9 cellular contexts compared by ENCODE assay signal in genomic region chr16:56848955-56849689, GRCh38. TPM values are rescaled to one million over a fixed set of nuclear protein-coding genes. Genes with fewer than 3 reads are reported as not detected.
DNase-seq lines count a peak whose midpoint lies in the region; ATAC-seq, FAIRE-seq and TF ChIP-seq lines count a peak whose summit lies in the region.
"Had no signal": no experiment of that assay in that cellular context is flagged by ENCODE, and none has a peak within 500 bp of the region (broad histone marks: within the 10 kb centered on the region; RNA-seq: fewer than 3 reads in every experiment).

No MANE protein-coding gene starts in this region.

- TF ChIP-seq CTCF in A673 (conservative IDR thresholded peaks at IDR 0.05; ENCODE audit: low read depth, low read length), result no peak
- no peak for TF ChIP-seq CTCF in GM12878 (IDR thresholded peaks at IDR 0.05 in 2 of 3, conservative IDR thresholded peaks at IDR 0.05 in 1 of 3; ENCODE audit: control insufficient read depth in 2 of 3, extremely low read depth in 1 of 3, insufficient read depth in 1 of 3, low read depth in 3 of 3, low read length in 3 of 3)
- no peak for TF ChIP-seq CTCF in lower lobe of right lung (IDR thresholded peaks at IDR 0.05)

- H3K27ac ChIP-seq in A673 (ENCODE audit: low read depth, low read length, poor library complexity, severe bottlenecking) (peak overlapping the region; percentile 33), GM12878 (ENCODE audit: control insufficient read depth, insufficient read depth) (no peak overlapping the region), lower lobe of right lung (peak overlapping the region; percentile 59)

- no peak overlapping the region for H3K27ac Mint-ChIP-seq in activated CD8-positive, alpha-beta T cell treated with anti-CD3 and anti-CD28 coated beads, Interleukin-2, amount 10 ng/mL, durations not matched to agents 7 days and 5 days

- H3K79me2 ChIP-seq in GM12878 (ENCODE audit: control insufficient read depth, insufficient read depth, low read length), result no peaks in the 10 kb centered on the region

- CTCF ChIA-PET in A673 (lab: Charles Lee) (no interaction called here), GM12878 (lab: Yijun Ruan, JAX) (interaction anchor here (1.0 to 1.9 kb wide), 4 partner anchors 11 to 132 kb away, joined by 3 to 4 read pairs (median 4); no protein-coding TSS in a partner anchor)
- CTCF ChIA-PET in activated CD8-positive, alpha-beta T cell treated with anti-CD3 and anti-CD28 coated beads, Interleukin-2, amount 10 ng/mL, durations not matched to agents 7 days and 5 days (lab: Charles Lee), result interaction anchor here (0.7 to 11.8 kb wide), 7 partner anchors 8 to 120 kb away, joined by 3 to 96 read pairs (median 3); partner anchors contain the start of gene SLC12A3

- BruUV-seq in A673 (replicated peaks; lab: Mats Ljungman, UMichigan) (no TSS peak), GM12878 (replicated peaks; lab: Mats Ljungman, UMichigan) (no TSS peak)

- POLR2A ChIA-PET in A673 (lab: Charles Lee; ENCODE audit: low non-redundant PET) (no interaction called here), GM12878 (lab: Charles Lee) (interaction anchor here (0.6 kb wide), 1 partner anchor 18 kb away, joined by 3 read pairs; no protein-coding TSS in a partner anchor)
- POLR2A ChIA-PET in activated CD8-positive, alpha-beta T cell treated with anti-CD3 and anti-CD28 coated beads, Interleukin-2, amount 10 ng/mL, durations not matched to agents 7 days and 5 days (lab: Charles Lee), result no interaction called here

- H3K36me3 ChIP-seq in A673 (ENCODE audit: insufficient read depth, low read length, poor library complexity, severe bottlenecking), result peaks cover 3% of the 10 kb centered on the region
- no peaks in the 10 kb centered on the region for H3K36me3 ChIP-seq in GM12878 (ENCODE audit: control insufficient read depth in 2 of 2, insufficient read depth in 2 of 2, low read length in 1 of 2)
- H3K36me3 ChIP-seq in lower lobe of right lung, result peaks cover 10% of the 10 kb centered on the region

- no peak overlapping the region for H2AFZ ChIP-seq in GM12878 (ENCODE audit: control insufficient read depth, low read depth, low read length)

- intact Hi-C loops in A673 (cut with micrococcal nuclease; ENCODE audit: unreplicated experiment), result no loop called here
- intact Hi-C loops in GM12878 (cut with micrococcal nuclease; ENCODE audit: unreplicated experiment), result no loop called here
- intact Hi-C loops in lower lobe of right lung (cut with DNase I), result no loop called here

- no peak for TF ChIP-seq POLR2A in GM12878 (IDR thresholded peaks at IDR 0.05; ENCODE audit: low read depth, low read length)

- H3K36me3 Mint-ChIP-seq in activated CD8-positive, alpha-beta T cell treated with anti-CD3 and anti-CD28 coated beads, Interleukin-2, amount 10 ng/mL, durations not matched to agents 7 days and 5 days (ENCODE audit: low read depth), result peaks cover 28% of the 10 kb centered on the region

- H3K4me2 ChIP-seq in GM12878 (ENCODE audit: control insufficient read depth, insufficient read depth), result no peak overlapping the region

- no peak for ATAC-seq in GM12878
- peak; percentile 19 to 72 for ATAC-seq in lower lobe of right lung
- no peak for ATAC-seq in activated CD8-positive, alpha-beta T cell treated with anti-CD3 and anti-CD28 coated beads, Interleukin-2, amount 10 ng/mL, durations not matched to agents 7 days and 5 days
- no peak for ATAC-seq in GM18868 (IDR thresholded peaks at IDR 0.05; ENCODE audit: unreplicated experiment)

- RAD21 ChIA-PET in GM12878 (lab: Charles Lee; ENCODE audit: unreplicated experiment), result interaction anchor here (1.6 kb wide), 1 partner anchor 116 kb away, joined by 4 read pairs; no protein-coding TSS in a partner anchor

- TF ChIP-seq RAD21 in GM12878 (IDR thresholded peaks at IDR 0.05; ENCODE audit: insufficient read depth, low read depth, low read length), result no peak

- SMC1A ChIA-PET in GM12878 (lab: Charles Lee; ENCODE audit: uncharacterized antibody, unreplicated experiment), result interaction anchor here (0.8 to 1.6 kb wide), 5 partner anchors 10 to 102 kb away, joined by 3 to 4 read pairs (median 4); no protein-coding TSS in a partner anchor

- H3K27me3 ChIP-seq in A673 (replicated peaks; ENCODE audit: insufficient read depth, low read depth, low read length, poor library complexity) (no peaks in the 10 kb centered on the region), GM12878 (replicated peaks in 1 of 2; ENCODE audit: control insufficient read depth in 2 of 2, insufficient read depth in 2 of 2, low read length in 1 of 2) (no peaks in the 10 kb centered on the region), lower lobe of right lung (ENCODE audit: low read depth) (no peaks in the 10 kb centered on the region)

- no peak overlapping the region for H3K9ac ChIP-seq in GM12878 (ENCODE audit: control insufficient read depth, insufficient read depth, low read length)

- TF ChIP-seq EP300 in GM12878 (IDR thresholded peaks at IDR 0.05; ENCODE audit: borderline replicate concordance in 1 of 2, control insufficient read depth in 1 of 2, low read depth in 2 of 2, low read length in 2 of 2), result no peak

- H3K4me1 ChIP-seq in A673 (ENCODE audit: insufficient read depth, low read length, poor library complexity, severe bottlenecking), result peaks cover 24% of the 10 kb centered on the region
- H3K4me1 ChIP-seq in GM12878 (ENCODE audit: control insufficient read depth, insufficient read depth, low read length), result peaks cover 9% of the 10 kb centered on the region; the same call in 1 of the 2 replicates
- H3K4me1 ChIP-seq in lower lobe of right lung, result peaks cover 34% of the 10 kb centered on the region

- H3K27me3 Mint-ChIP-seq in activated CD8-positive, alpha-beta T cell treated with anti-CD3 and anti-CD28 coated beads, Interleukin-2, amount 10 ng/mL, durations not matched to agents 7 days and 5 days (ENCODE audit: low read depth), result no peaks in the 10 kb centered on the region

- DNase-seq in A673 (ENCODE audit: low spot score) (peak; percentile 69), HT1080 (ENCODE audit: low read depth) (peak; percentile 85), GM12878 (ENCODE audit: low read depth, low spot score) (no peak), lower lobe of right lung (no peak), HTR-8/SVneo (ENCODE audit: insufficient read length, low spot score) (no peak)
- DNase-seq in activated CD8-positive, alpha-beta T cell treated with anti-CD3 and anti-CD28 coated beads, Interleukin-2, amount 10 ng/mL, durations not matched to agents 7 days and 5 days, result no peak
- DNase-seq in activated CD4-positive, alpha-beta T cell treated with anti-CD3 and anti-CD28 coated beads for 48 hours, result no peak
- DNase-seq: NCI-H146 had no signal

- FAIRE-seq in GM12878 (lab: Jason Lieb, UNC) (no peak), HTR-8/SVneo (lab: Jason Lieb, UNC) (no peak)

- no peak overlapping the region for H3K4me3 Mint-ChIP-seq in activated CD8-positive, alpha-beta T cell treated with anti-CD3 and anti-CD28 coated beads, Interleukin-2, amount 10 ng/mL, durations not matched to agents 7 days and 5 days

- H3K4me3 ChIP-seq in A673 (ENCODE audit: low read depth, low read length, poor library complexity, severe bottlenecking) (no peak overlapping the region), GM12878 (no peak overlapping the region), lower lobe of right lung (no peak overlapping the region)

- in situ Hi-C loops in GM12878 (cut with MboI), result no loop called here

- peaks cover 45% of the 10 kb centered on the region for H3K4me1 Mint-ChIP-seq in activated CD8-positive, alpha-beta T cell treated with anti-CD3 and anti-CD28 coated beads, Interleukin-2, amount 10 ng/mL, durations not matched to agents 7 days and 5 days (ENCODE audit: low read depth)

- H4K20me1 ChIP-seq in GM12878 (ENCODE audit: control insufficient read depth, insufficient read depth), result no peaks in the 10 kb centered on the region

- H3K9me3 Mint-ChIP-seq in activated CD8-positive, alpha-beta T cell treated with anti-CD3 and anti-CD28 coated beads, Interleukin-2, amount 10 ng/mL, durations not matched to agents 7 days and 5 days (ENCODE audit: insufficient read depth), result peaks cover 3% of the 10 kb centered on the region

- H3K9me3 ChIP-seq in A673 (ENCODE audit: low read depth, low read length, poor library complexity, severe bottlenecking) (no peaks in the 10 kb centered on the region), GM12878 (replicated peaks; ENCODE audit: control insufficient read depth, insufficient read depth, low read length) (no peaks in the 10 kb centered on the region), lower lobe of right lung (no peaks in the 10 kb centered on the region)

- WGBS in GM12878 (ENCODE audit: insufficient coverage, insufficient replicate concordance, low lambda C conversion rate, missing lambda C conversion rate), result 87% methylated on average over 7 of the region's 7 CpGs

TF ChIP-seq in GM12878, 131 proteins besides CTCF, POLR2A, EP300 and RAD21:
- TF ChIP-seq YY1 (IDR thresholded peaks at IDR 0.05; ENCODE audit: low read depth, low read length), result no peak
- 0 out of 2 replicates have a peak, but pooled peaks have one; percentile 5 for TF ChIP-seq SPI1 (IDR thresholded peaks at IDR 0.05; ENCODE audit: borderline replicate concordance, insufficient read depth, low read depth, low read length)

RNA-seq across cellular contexts. Expression of gene SLC12A3, which starts 15.9 kb away (rescaled TPM):
- total RNA-seq in A673 (2021) (not detected in 2 replicates), GM12878 (2014; rRNA removed) (3.4 and 4.0 TPM in 2 replicates), GM12878 (2014; rRNA removed; fragmentation: Illumina TruSeq; extraction: Trizol) (2.8 and 3.5 TPM in 2 replicates), GM12878 (2021) (4.8 and 5.2 TPM in 2 replicates), lower lobe of right lung (not detected)
- total RNA-seq in HT1080 (2014; rRNA removed; shearing (Covaris generic)), result not detected in 2 replicates
- polyA plus RNA-seq in HT1080 (2015; cell fraction: cytosol; rRNA removed), result not detected in 2 replicates
- polyA plus RNA-seq in HT1080 (2015; cell fraction: nucleus; rRNA removed), result not detected in 2 replicates
- 0.98 and 2.1 TPM in 2 replicates for total RNA-seq in GM12878 (2013; cell fraction: nucleolus; rRNA removed)
- 0.21 TPM for polyA plus RNA-seq in GM12878 (2011; ENCODE audit: low read depth)
- polyA plus RNA-seq in GM12878 (2011; rRNA removed) (0.05 and 0.16 TPM in 2 replicates), GM12878 (2014; fragmentation: Illumina TruSeq; extraction: Trizol) (4.9 and 5.9 TPM in 2 replicates), GM12878 (2014; fragmentation: Nextera tagmentation; extraction: Ambion mirVana) (1 to 10 TPM in 1 of 2 experiments, under 1 TPM in 1; 0.95 to 1.0 TPM), GM12878 (2014; rRNA removed) (5.1 and 6.3 TPM in 2 replicates), GM12878 (2016; fragmentation: Nextera tagmentation; extraction: Ambion mirVana) (1 to 10 TPM; 2.8 TPM)
- polyA plus RNA-seq in GM12878 (2011; cell fraction: cytosol; rRNA removed), result 0.10 and 0.16 TPM in 2 replicates
- 0.13 and 0.35 TPM in 2 replicates for polyA plus RNA-seq in GM12878 (2011; cell fraction: nucleus; rRNA removed)
- polyA plus RNA-seq in GM12878 (2012), result 0.38 and 0.55 TPM in 2 replicates
- 0.21 and 0.22 TPM in 2 replicates for polyA minus RNA-seq in GM12878 (2011; rRNA and poly(A)+ RNA removed)
- polyA minus RNA-seq in GM12878 (2011; cell fraction: cytosol; rRNA and poly(A)+ RNA removed), result 1.0 and 2.3 TPM in 2 replicates
- 0.29 TPM in 1 of 2 replicates, not detected in the other for polyA minus RNA-seq in GM12878 (2011; cell fraction: nucleus; rRNA and poly(A)+ RNA removed)
- total RNA-seq in activated CD8-positive, alpha-beta T cell treated with anti-CD3 and anti-CD28 coated beads, Interleukin-2, amount 10 ng/mL, durations not matched to agents 7 days and 5 days, result not detected

Comparison
In these comparisons a context has a peak if more than half of its experiments do, and no peak if none do; other contexts are left out.
1. DNase-seq: peak in A673 (single experiment) and HT1080 (single experiment); none in GM12878 (single experiment), lower lobe of right lung (single experiment), activated CD8-positive, alpha-beta T cell treated with anti-CD3 and anti-CD28 coated beads, Interleukin-2, amount 10 ng/mL, durations not matched to agents 7 days and 5 days (single experiment), HTR-8/SVneo (single experiment) and activated CD4-positive, alpha-beta T cell treated with anti-CD3 and anti-CD28 coated beads for 48 hours (single experiment).
2. ATAC-seq: peak in lower lobe of right lung (2 of 2); none in GM12878 (single experiment), activated CD8-positive, alpha-beta T cell treated with anti-CD3 and anti-CD28 coated beads, Interleukin-2, amount 10 ng/mL, durations not matched to agents 7 days and 5 days (single experiment) and GM18868 (single experiment).